In genomic region chr11:65912840-65913239, GRCh38 we compare ENCODE assay signal across 12 cellular contexts. TPM values are rescaled to one million over a fixed set of nuclear protein-coding genes. Genes with fewer than 3 reads are reported as not detected.
DNase-seq lines count a peak whose midpoint lies in the region; ATAC-seq and TF ChIP-seq lines count a peak whose summit lies in the region.
"Had no signal": no experiment of that assay in that cellular context is flagged by ENCODE, and none has a peak within 500 bp of the region (broad histone marks: within the 10 kb centered on the region; RNA-seq: fewer than 3 reads in every experiment).

No MANE protein-coding gene starts in this region.

- H3K27me3 ChIP-seq in tibial artery, result no peaks in the 10 kb centered on the region

- DNase-seq in activated naive CD8-positive, alpha-beta T cell treated with anti-CD3 and anti-CD28 coated beads, Interleukin-2, amount 50 U/mL, for 24 hours, result no peak
- no peak for DNase-seq in activated naive CD8-positive, alpha-beta T cell treated with anti-CD3 and anti-CD28 coated beads for 36 hours
- DNase-seq in amniotic epithelial cell (ENCODE audit: low read depth), result peak; percentile 39
- peak; percentile 56 for DNase-seq in fibroblast of villous mesenchyme (ENCODE audit: low read depth)
- DNase-seq in tibial artery, result no peak
- no peak for DNase-seq in D341Med (ENCODE audit: low spot score)
- no peak for DNase-seq in GM19238 (ENCODE audit: insufficient read length, low spot score)
- no peak for DNase-seq in endothelial cell (ENCODE audit: low spot score)
- DNase-seq: activated CD4-positive, CD25-positive, alpha-beta regulatory T cell treated with anti-CD3 and anti-CD28 coated beads, Interleukin-2, amount 50 U/mL, for 72 hours; activated gamma-delta T cell treated with Interleukin-2 at 50 U/mL for 16 hours; GDM1; spleen had no signal

- no peak overlapping the region for H3K4me3 ChIP-seq in fibroblast of villous mesenchyme (ENCODE audit: low read depth, low read length)
- H3K4me3 ChIP-seq in tibial artery, result no peak overlapping the region
- H3K4me3 ChIP-seq: spleen had no signal

- TF ChIP-seq CTCF in fibroblast of villous mesenchyme (IDR thresholded peaks at IDR 0.05; ENCODE audit: insufficient read depth, low read depth, low read length) (no peak), tibial artery (IDR thresholded peaks at IDR 0.05) (no peak), endothelial cell (IDR thresholded peaks at IDR 0.05; ENCODE audit: unreplicated experiment) (no peak)

- no peaks in the 10 kb centered on the region for H3K9me3 ChIP-seq in tibial artery
- H3K9me3 ChIP-seq: spleen had no signal

- H3K27ac ChIP-seq in tibial artery, result peak overlapping the region; percentile 10 to 72

- H3K4me1 ChIP-seq in tibial artery, result peaks cover 13 to 59% (median 44%) of the 10 kb centered on the region in 4 donors

- H3K4me1 Mint-ChIP-seq in activated naive CD8-positive, alpha-beta T cell treated with anti-CD3 and anti-CD28 coated beads, Interleukin-2, amount 50 U/mL, for 24 hours, result peaks cover 41% of the 10 kb centered on the region
- H3K4me1 Mint-ChIP-seq in activated naive CD8-positive, alpha-beta T cell treated with anti-CD3 and anti-CD28 coated beads for 36 hours, result peaks cover 25% of the 10 kb centered on the region
- peaks cover 9% of the 10 kb centered on the region for H3K4me1 Mint-ChIP-seq in endothelial cell (ENCODE audit: unreplicated experiment)

- no peaks in the 10 kb centered on the region for H3K36me3 ChIP-seq in tibial artery

- H3K27ac Mint-ChIP-seq in activated naive CD8-positive, alpha-beta T cell treated with anti-CD3 and anti-CD28 coated beads, Interleukin-2, amount 50 U/mL, for 24 hours, result no peak overlapping the region
- no peak overlapping the region for H3K27ac Mint-ChIP-seq in activated naive CD8-positive, alpha-beta T cell treated with anti-CD3 and anti-CD28 coated beads for 36 hours
- no peak overlapping the region for H3K27ac Mint-ChIP-seq in endothelial cell (ENCODE audit: unreplicated experiment)

- H3K36me3 Mint-ChIP-seq in activated naive CD8-positive, alpha-beta T cell treated with anti-CD3 and anti-CD28 coated beads, Interleukin-2, amount 50 U/mL, for 24 hours (ENCODE audit: low read depth), result no peaks in the 10 kb centered on the region
- no peaks in the 10 kb centered on the region for H3K36me3 Mint-ChIP-seq in activated naive CD8-positive, alpha-beta T cell treated with anti-CD3 and anti-CD28 coated beads for 36 hours
- peaks cover 5% of the 10 kb centered on the region for H3K36me3 Mint-ChIP-seq in endothelial cell (ENCODE audit: low read depth, unreplicated experiment)

- no peaks in the 10 kb centered on the region for H3K27me3 Mint-ChIP-seq in activated naive CD8-positive, alpha-beta T cell treated with anti-CD3 and anti-CD28 coated beads, Interleukin-2, amount 50 U/mL, for 24 hours
- peaks cover 3% of the 10 kb centered on the region for H3K27me3 Mint-ChIP-seq in activated naive CD8-positive, alpha-beta T cell treated with anti-CD3 and anti-CD28 coated beads for 36 hours
- peaks cover 6% of the 10 kb centered on the region for H3K27me3 Mint-ChIP-seq in endothelial cell (ENCODE audit: unreplicated experiment)

- intact Hi-C loops in tibial artery (cut with DNase I; ENCODE audit: low total_unique reads), result no loop called here

- peak; percentile 56 for ATAC-seq in activated naive CD8-positive, alpha-beta T cell treated with anti-CD3 and anti-CD28 coated beads, Interleukin-2, amount 50 U/mL, for 24 hours

- no peaks in the 10 kb centered on the region for H3K9me3 Mint-ChIP-seq in activated naive CD8-positive, alpha-beta T cell treated with anti-CD3 and anti-CD28 coated beads, Interleukin-2, amount 50 U/mL, for 24 hours
- H3K9me3 Mint-ChIP-seq in activated naive CD8-positive, alpha-beta T cell treated with anti-CD3 and anti-CD28 coated beads for 36 hours, result no peaks in the 10 kb centered on the region
- H3K9me3 Mint-ChIP-seq in endothelial cell (ENCODE audit: unreplicated experiment), result no peaks in the 10 kb centered on the region

- no peak overlapping the region for H3K4me3 Mint-ChIP-seq in activated naive CD8-positive, alpha-beta T cell treated with anti-CD3 and anti-CD28 coated beads, Interleukin-2, amount 50 U/mL, for 24 hours
- no peak overlapping the region for H3K4me3 Mint-ChIP-seq in activated naive CD8-positive, alpha-beta T cell treated with anti-CD3 and anti-CD28 coated beads for 36 hours
- H3K4me3 Mint-ChIP-seq in endothelial cell (ENCODE audit: unreplicated experiment), result no peak overlapping the region

RNA-seq across cellular contexts. Expression of gene C11orf68, which starts 6.0 kb away (rescaled TPM):
- total RNA-seq in activated naive CD8-positive, alpha-beta T cell treated with anti-CD3 and anti-CD28 coated beads for 36 hours, result 10 to 100 TPM; 16.8 to 16.9 TPM
- 25.8 and 31.5 TPM in 2 replicates for total RNA-seq in fibroblast of villous mesenchyme
- 31.1 TPM for total RNA-seq in endothelial cell (ENCODE audit: unreplicated experiment)

RNA-seq across cellular contexts. Expression of gene DRAP1, which starts 6.4 kb away (rescaled TPM):
- 100 to 1,000 TPM; 108 to 109 TPM for total RNA-seq in activated naive CD8-positive, alpha-beta T cell treated with anti-CD3 and anti-CD28 coated beads for 36 hours
- 216 and 218 TPM in 2 replicates for total RNA-seq in fibroblast of villous mesenchyme
- total RNA-seq in endothelial cell (ENCODE audit: unreplicated experiment), result 79.6 TPM

RNA-seq across cellular contexts. Expression of gene FOSL1, which starts 12.7 kb away (rescaled TPM):
- total RNA-seq in activated naive CD8-positive, alpha-beta T cell treated with anti-CD3 and anti-CD28 coated beads for 36 hours, result 10 to 100 TPM; 15.8 to 16.0 TPM
- total RNA-seq in fibroblast of villous mesenchyme, result 18.0 and 41.0 TPM in 2 replicates
- total RNA-seq in endothelial cell (ENCODE audit: unreplicated experiment), result 1.3 TPM

RNA-seq across cellular contexts. Expression of gene CCDC85B, which starts 22.4 kb away (rescaled TPM):
- total RNA-seq in activated naive CD8-positive, alpha-beta T cell treated with anti-CD3 and anti-CD28 coated beads for 36 hours, result 10 to 100 TPM; 78.5 to 81.3 TPM
- total RNA-seq in fibroblast of villous mesenchyme (37.1 and 49.0 TPM in 2 replicates), endothelial cell (ENCODE audit: unreplicated experiment) (90.7 TPM)

RNA-seq across cellular contexts. Expression of gene FIBP, which starts 24.6 kb away (rescaled TPM):
- total RNA-seq in activated naive CD8-positive, alpha-beta T cell treated with anti-CD3 and anti-CD28 coated beads for 36 hours, result 100 to 1,000 TPM; 113 to 114 TPM
- total RNA-seq in fibroblast of villous mesenchyme (144 and 158 TPM in 2 replicates), endothelial cell (ENCODE audit: unreplicated experiment) (75.6 TPM)

Comparison
In these comparisons a context has a peak if more than half of its experiments do, and no peak if none do; other contexts are left out.
1. DNase-seq: peak in amniotic epithelial cell (single experiment) and fibroblast of villous mesenchyme (single experiment); none in activated naive CD8-positive, alpha-beta T cell treated with anti-CD3 and anti-CD28 coated beads, Interleukin-2, amount 50 U/mL, for 24 hours (single experiment), activated naive CD8-positive, alpha-beta T cell treated with anti-CD3 and anti-CD28 coated beads for 36 hours (single experiment), tibial artery (0 of 2), D341Med (single experiment), GM19238 (single experiment) and endothelial cell (single experiment).